Comparison of ENCODE assay signal across 17 cellular contexts in the genomic region with DNA sequence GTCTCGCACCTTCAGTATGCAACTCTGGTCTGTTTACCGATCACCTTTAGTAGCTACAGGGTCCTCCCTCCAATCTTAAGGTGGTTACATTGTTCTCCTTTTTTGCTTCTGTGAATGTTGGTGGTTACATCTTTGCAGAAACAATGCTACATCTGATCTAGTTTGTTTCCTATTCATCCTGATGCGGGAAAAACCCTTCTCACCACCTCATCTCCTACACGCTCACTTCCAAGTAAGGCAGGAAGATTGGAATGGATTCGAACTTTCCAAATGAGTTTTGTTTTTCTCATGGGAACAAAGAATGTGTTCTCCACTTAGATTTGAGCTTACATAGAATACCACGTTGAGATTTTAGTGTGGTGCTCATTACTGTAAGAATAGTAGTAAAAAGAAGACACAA. TPM values are rescaled to one million over a fixed set of nuclear protein-coding genes. Genes with fewer than 3 reads are reported as not detected.
DNase-seq lines count a peak whose midpoint lies in the region; ATAC-seq, FAIRE-seq and TF ChIP-seq lines count a peak whose summit lies in the region.
"Had no signal": no experiment of that assay in that cellular context is flagged by ENCODE, and none has a peak within 500 bp of the region (broad histone marks: within the 10 kb centered on the region; RNA-seq: fewer than 3 reads in every experiment).

No MANE protein-coding gene starts in this region.

- H3K9ac ChIP-seq in H1 (replicated peaks in 1 of 4; ENCODE audit: extremely low read depth in 1 of 4, low read depth in 3 of 4, low read length in 3 of 4): no peak overlapping the region

- no peak overlapping the region for H2BK15ac ChIP-seq in H1 (ENCODE audit: low read length)

- no peak overlapping the region for H3K4me3 Mint-ChIP-seq in activated naive CD8-positive, alpha-beta T cell
- H3K4me3 Mint-ChIP-seq in activated naive CD8-positive, alpha-beta T cell treated with anti-CD3 and anti-CD28 coated beads for 36 hours: no peak overlapping the region
- H3K4me3 Mint-ChIP-seq in activated CD8-positive, alpha-beta T cell treated with anti-CD3 and anti-CD28 coated beads for 36 hours: no peak overlapping the region

- no peak overlapping the region for H2AK5ac ChIP-seq in H1 (ENCODE audit: low read depth, low read length)

- H3K36me3 ChIP-seq in H1 (ENCODE audit: control insufficient read depth in 2 of 4, insufficient read depth in 4 of 4, low read length in 3 of 4): peaks cover 17 to 32% (median 29%) of the 10 kb centered on the region in 4 experiments

- no peak overlapping the region for H2BK120ac ChIP-seq in H1 (replicated peaks; ENCODE audit: low read depth, low read length)

- TF ChIP-seq EP300 in H1 (IDR thresholded peaks at IDR 0.05; ENCODE audit: borderline replicate concordance in 1 of 2, low read depth in 2 of 2, low read length in 2 of 2): no peak

- no peak overlapping the region for H2BK5ac ChIP-seq in H1 (ENCODE audit: low read depth, low read length)

- H3K23ac ChIP-seq in H1 (ENCODE audit: insufficient read length): no peak overlapping the region

- no peak overlapping the region for H3K27ac ChIP-seq in H1 (ENCODE audit: low read depth, low read length)

- TF ChIP-seq CTCF in activated CD8-positive, alpha-beta T cell treated with anti-CD3 and anti-CD28 coated beads for 36 hours (IDR thresholded peaks at IDR 0.05): no peak
- TF ChIP-seq CTCF in H1 (IDR thresholded peaks at IDR 0.05; ENCODE audit: control extremely low read depth in 1 of 3, insufficient read depth in 1 of 3, low read depth in 1 of 3, low read length in 3 of 3): no peak

- no peak overlapping the region for H2BK20ac ChIP-seq in H1 (ENCODE audit: low read length)

- no peak for TF ChIP-seq RAD21 in H1 (IDR thresholded peaks at IDR 0.05 in 1 of 2, conservative IDR thresholded peaks at IDR 0.05 in 1 of 2; ENCODE audit: low read depth in 2 of 2, low read length in 2 of 2)

- peaks cover 26 to 37% of the 10 kb centered on the region in 2 experiments for H4K20me1 ChIP-seq in H1 (replicated peaks in 1 of 2; ENCODE audit: control insufficient read depth in 1 of 2, insufficient read depth in 2 of 2, low read length in 2 of 2)

- no peak overlapping the region for H3K14ac ChIP-seq in H1 (ENCODE audit: insufficient read length)

- peaks cover 10% of the 10 kb centered on the region for H3K36me3 Mint-ChIP-seq in activated naive CD8-positive, alpha-beta T cell
- peaks cover 20% of the 10 kb centered on the region for H3K36me3 Mint-ChIP-seq in activated naive CD8-positive, alpha-beta T cell treated with anti-CD3 and anti-CD28 coated beads for 36 hours
- peaks cover 34% of the 10 kb centered on the region for H3K36me3 Mint-ChIP-seq in activated CD8-positive, alpha-beta T cell treated with anti-CD3 and anti-CD28 coated beads for 36 hours (ENCODE audit: low read depth)

- no peaks in the 10 kb centered on the region for H3K27me3 ChIP-seq in H1 (replicated peaks in 1 of 4; ENCODE audit: control insufficient read depth in 3 of 4, extremely low read depth in 1 of 4, insufficient read depth in 3 of 4, low read length in 3 of 4)

- H3K4ac ChIP-seq in H1 (replicated peaks; ENCODE audit: insufficient read length, low read depth, low read length): no peak overlapping the region

- H3K79me2 ChIP-seq in H1 (ENCODE audit: control insufficient read depth in 1 of 2, insufficient read depth in 2 of 2, low read length in 2 of 2): peaks cover 5 to 63% of the 10 kb centered on the region in 2 experiments; a peak in 3 of 4 replicates

- peak; percentile 32 for FAIRE-seq in H1 (lab: Jason Lieb, UNC)
- FAIRE-seq: H54, RCC 7860 had no signal

- no peak overlapping the region for H4K5ac ChIP-seq in H1 (ENCODE audit: insufficient read length, low read depth, low read length)

- peak; percentile 15 for ATAC-seq in activated CD8-positive, alpha-beta T cell treated with anti-CD3 and anti-CD28 coated beads for 36 hours
- no peak for ATAC-seq in HG02970 (IDR thresholded peaks at IDR 0.05; ENCODE audit: low FRiP score, unreplicated experiment)
- ATAC-seq in HG02642 (IDR thresholded peaks at IDR 0.05; ENCODE audit: poor library complexity, unreplicated experiment): no peak

- intact Hi-C loops in activated CD8-positive, alpha-beta T cell treated with anti-CD3 and anti-CD28 coated beads for 36 hours (cut with micrococcal nuclease): no loop called here

- CTCF ChIA-PET in activated CD8-positive, alpha-beta T cell treated with anti-CD3 and anti-CD28 coated beads for 36 hours (lab: Charles Lee): no interaction called here
- CTCF ChIA-PET in H1 (lab: Charles Lee; ENCODE audit: partially characterized antibody): interaction anchor here (1.0 to 1.2 kb wide), 3 partner anchors 9 to 45 kb away, joined by 3 to 4 read pairs (median 3); no protein-coding TSS in a partner anchor

- H3K4me1 ChIP-seq in H1 (replicated peaks in 1 of 4; ENCODE audit: control insufficient read depth in 3 of 4, insufficient read depth in 4 of 4, low read length in 3 of 4): no peaks in the 10 kb centered on the region

- no peak overlapping the region for H2AFZ ChIP-seq in H1 (ENCODE audit: low read length)

- peaks cover 53% of the 10 kb centered on the region for H3K4me1 Mint-ChIP-seq in activated naive CD8-positive, alpha-beta T cell (ENCODE audit: low read depth)
- H3K4me1 Mint-ChIP-seq in activated naive CD8-positive, alpha-beta T cell treated with anti-CD3 and anti-CD28 coated beads for 36 hours: peaks cover 22% of the 10 kb centered on the region
- peaks cover 50% of the 10 kb centered on the region for H3K4me1 Mint-ChIP-seq in activated CD8-positive, alpha-beta T cell treated with anti-CD3 and anti-CD28 coated beads for 36 hours (ENCODE audit: low read depth)

- peaks cover 11% of the 10 kb centered on the region; the same call in 1 of the 2 replicates for H3K79me1 ChIP-seq in H1 (ENCODE audit: low read depth, low read length)

- H3K27me3 Mint-ChIP-seq in activated naive CD8-positive, alpha-beta T cell: no peaks in the 10 kb centered on the region
- H3K27me3 Mint-ChIP-seq in activated naive CD8-positive, alpha-beta T cell treated with anti-CD3 and anti-CD28 coated beads for 36 hours: no peaks in the 10 kb centered on the region
- no peaks in the 10 kb centered on the region for H3K27me3 Mint-ChIP-seq in activated CD8-positive, alpha-beta T cell treated with anti-CD3 and anti-CD28 coated beads for 36 hours

- no peak overlapping the region for H3K18ac ChIP-seq in H1 (ENCODE audit: extremely low read depth, low read length)

- H3K23me2 ChIP-seq in H1 (ENCODE audit: low read depth, low read length): no peaks in the 10 kb centered on the region

- H3K4me3 ChIP-seq in H1 (ENCODE audit: extremely low read depth in 1 of 4, insufficient read depth in 2 of 4, low read depth in 3 of 4, low read length in 4 of 4): no peak overlapping the region

- no peak overlapping the region for H3K4me2 ChIP-seq in H1 (ENCODE audit: insufficient read depth in 1 of 2, low read depth in 2 of 2, low read length in 2 of 2)

- H3K27ac Mint-ChIP-seq in activated naive CD8-positive, alpha-beta T cell: peak overlapping the region; percentile 50
- H3K27ac Mint-ChIP-seq in activated naive CD8-positive, alpha-beta T cell treated with anti-CD3 and anti-CD28 coated beads for 36 hours: no peak overlapping the region
- H3K27ac Mint-ChIP-seq in activated CD8-positive, alpha-beta T cell treated with anti-CD3 and anti-CD28 coated beads for 36 hours: peak overlapping the region; percentile 7

- H4K8ac ChIP-seq in H1 (ENCODE audit: extremely low read depth, insufficient read depth, low read length): no peak overlapping the region

- no peak overlapping the region for H3K56ac ChIP-seq in H1 (replicated peaks; ENCODE audit: insufficient read length, low read depth, low read length)

- WGBS in H1 (ENCODE audit: extremely low coverage in 1 of 2, insufficient coverage in 1 of 2, insufficient read length in 1 of 2, insufficient replicate concordance in 2 of 2, low coverage in 1 of 2, low lambda C conversion rate in 2 of 2, missing lambda C conversion rate in 1 of 2), 2 experiments: 90% methylated on average over 6 of the region's 6 CpGs; no CpG with 5 or more reads in 1 of the 2 experiments

- H3K9me3 ChIP-seq in H1 (ENCODE audit: insufficient read depth in 2 of 2, low read depth in 1 of 2, low read length in 1 of 2): no peaks in the 10 kb centered on the region

- no peak for TF ChIP-seq POLR2A in H1 (IDR thresholded peaks at IDR 0.05; ENCODE audit: control extremely low read depth in 1 of 2, low read depth in 2 of 2, low read length in 2 of 2)

- H3K9me3 Mint-ChIP-seq in activated naive CD8-positive, alpha-beta T cell (ENCODE audit: low read depth): no peaks in the 10 kb centered on the region
- no peaks in the 10 kb centered on the region for H3K9me3 Mint-ChIP-seq in activated naive CD8-positive, alpha-beta T cell treated with anti-CD3 and anti-CD28 coated beads for 36 hours
- no peaks in the 10 kb centered on the region for H3K9me3 Mint-ChIP-seq in activated CD8-positive, alpha-beta T cell treated with anti-CD3 and anti-CD28 coated beads for 36 hours

- DNase-seq in activated naive CD8-positive, alpha-beta T cell treated with anti-CD3 and anti-CD28 coated beads for 36 hours: no peak
- no peak for DNase-seq in activated CD8-positive, alpha-beta T cell treated with anti-CD3 and anti-CD28 coated beads for 36 hours
- DNase-seq in H1 (ENCODE audit: low read depth in 1 of 2, low spot score in 2 of 2) (no peak), kidney tubule cell (ENCODE audit: low spot score) (no peak)
- DNase-seq: DMS153, EL, MM.1S, NCI-H446 treated with DMSO at 0.1 percent for 48 hours, NCI-H774, SHP77 treated with DMSO at 0.1 percent for 48 hours had no signal

- H2BK12ac ChIP-seq in H1 (ENCODE audit: low read depth, low read length): no peak overlapping the region

- no peak overlapping the region for H4K91ac ChIP-seq in H1 (replicated peaks; ENCODE audit: insufficient read length, low read length)

- POLR2A ChIA-PET in activated CD8-positive, alpha-beta T cell treated with anti-CD3 and anti-CD28 coated beads for 36 hours (lab: Charles Lee): interaction anchor here (0.8 kb wide), 1 partner anchor 14 kb away, joined by 3 read pairs; the partner anchor contains the start of gene ZC3H18
- POLR2A ChIA-PET in H1 (lab: Charles Lee; ENCODE audit: partially characterized antibody): no interaction called here

RNA-seq across cellular contexts. Expression of gene ZC3H18, which starts 14.5 kb away (rescaled TPM):
- 10 to 100 TPM; 84.3 to 86.8 TPM for total RNA-seq in activated naive CD8-positive, alpha-beta T cell treated with anti-CD3 and anti-CD28 coated beads for 36 hours
- total RNA-seq in activated CD8-positive, alpha-beta T cell treated with anti-CD3 and anti-CD28 coated beads for 36 hours: 10 to 100 TPM; 67.7 to 73.5 TPM
- total RNA-seq in H1 (2021; fragmentation: NEBNext Ultra II Directional; extraction: Animal tissue kit (Norgen Biotek cat#: 25700)): 70.3 and 73.2 TPM in 2 replicates
- polyA plus RNA-seq in H1 (2011; rRNA removed): 12.1 and 19.2 TPM in 2 replicates
- polyA plus RNA-seq in H1 (2011; cell fraction: cytosol; rRNA removed): 17.0 TPM
- 42.7 TPM for polyA plus RNA-seq in H1 (2011; cell fraction: nucleus; rRNA removed)
- polyA plus RNA-seq in H1 (2012, experiment 1 of 2): 44.2 to 48.4 TPM (median 46.4 TPM) in 4 replicates
- 35.2 TPM for polyA plus RNA-seq in H1 (2012, experiment 2 of 2)
- 47.2 TPM for polyA plus RNA-seq in H1 (2013, experiment 1 of 2)
- 44.5 TPM for polyA plus RNA-seq in H1 (2013, experiment 2 of 2)
- polyA minus RNA-seq in H1 (2011; rRNA and poly(A)+ RNA removed): 6.4 and 11.1 TPM in 2 replicates
- 19.7 TPM for polyA minus RNA-seq in H1 (2011; cell fraction: cytosol; rRNA and poly(A)+ RNA removed)
- 18.5 TPM for polyA minus RNA-seq in H1 (2011; cell fraction: nucleus; rRNA and poly(A)+ RNA removed)

RNA-seq across cellular contexts. Expression of gene IL17C, which starts 53.7 kb away (rescaled TPM):
- not detected for total RNA-seq in activated naive CD8-positive, alpha-beta T cell treated with anti-CD3 and anti-CD28 coated beads for 36 hours
- under 1 TPM in 1 of 2 experiments, not detected in 1; 0.31 TPM for total RNA-seq in activated CD8-positive, alpha-beta T cell treated with anti-CD3 and anti-CD28 coated beads for 36 hours
- 1.1 and 1.4 TPM in 2 replicates for total RNA-seq in H1 (2021; fragmentation: NEBNext Ultra II Directional; extraction: Animal tissue kit (Norgen Biotek cat#: 25700))
- 1.9 and 3.0 TPM in 2 replicates for polyA plus RNA-seq in H1 (2011; rRNA removed)
- polyA plus RNA-seq in H1 (2011; cell fraction: cytosol; rRNA removed): 1.4 TPM
- polyA plus RNA-seq in H1 (2011; cell fraction: nucleus; rRNA removed): 4.2 TPM
- polyA plus RNA-seq in H1 (2012, experiment 1 of 2): 2.1 to 3.1 TPM (median 2.5 TPM) in 4 replicates
- polyA plus RNA-seq in H1 (2012, experiment 2 of 2): 2.6 TPM
- 3.1 TPM for polyA plus RNA-seq in H1 (2013, experiment 1 of 2)
- 3.4 TPM for polyA plus RNA-seq in H1 (2013, experiment 2 of 2)
- polyA minus RNA-seq in H1 (2011; rRNA and poly(A)+ RNA removed): 0.34 and 0.41 TPM in 2 replicates
- polyA minus RNA-seq in H1 (2011; cell fraction: cytosol; rRNA and poly(A)+ RNA removed): 1.5 TPM
- 2.6 TPM for polyA minus RNA-seq in H1 (2011; cell fraction: nucleus; rRNA and poly(A)+ RNA removed)
- polyA plus RNA-seq: AG04450, BJ had no signal
